Comparison of ENCODE assay signal across 16 cellular contexts in the genomic region with DNA sequence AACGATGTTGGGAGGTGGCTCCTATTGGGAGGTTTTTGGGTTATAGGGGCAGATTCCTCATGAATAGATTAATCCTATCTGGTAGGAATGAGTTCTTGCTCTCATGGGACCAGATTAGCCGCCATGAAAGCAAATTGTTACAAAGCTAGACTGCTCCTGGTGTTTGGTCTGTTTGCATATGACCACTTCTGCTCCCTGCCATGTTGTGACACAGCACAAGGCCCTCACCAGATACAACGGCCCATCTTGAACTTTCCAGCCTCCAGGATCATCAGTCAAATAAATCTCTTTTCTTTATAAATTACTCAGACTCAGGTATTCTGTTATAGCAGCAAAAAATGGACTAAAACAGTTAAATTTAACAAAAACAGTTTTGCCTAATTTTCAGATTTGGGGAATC. TPM values are rescaled to one million over a fixed set of nuclear protein-coding genes. Genes with fewer than 3 reads are reported as not detected.
DNase-seq lines count a peak whose midpoint lies in the region; ATAC-seq and TF ChIP-seq lines count a peak whose summit lies in the region.
"Had no signal": no experiment of that assay in that cellular context is flagged by ENCODE, and none has a peak within 500 bp of the region (broad histone marks: within the 10 kb centered on the region; RNA-seq: fewer than 3 reads in every experiment).

No MANE protein-coding gene starts in this region.

- intact Hi-C loops in Caco-2 (cut with micrococcal nuclease; ENCODE audit: unreplicated experiment) (no loop called here), esophagus squamous epithelium (cut with DNase I) (no loop called here)

- peaks cover 9% of the 10 kb centered on the region for H3K9me3 Mint-ChIP-seq in Caco-2 (ENCODE audit: unreplicated experiment)
- H3K9me3 Mint-ChIP-seq in glutamatergic neuron (ENCODE audit: unreplicated experiment), result peaks cover 4% of the 10 kb centered on the region
- H3K9me3 Mint-ChIP-seq: CD4-positive, alpha-beta T cell had no signal

- peak overlapping the region; percentile 91 for H3K27ac Mint-ChIP-seq in Caco-2 (ENCODE audit: unreplicated experiment)
- peak overlapping the region; percentile 38 for H3K27ac Mint-ChIP-seq in glutamatergic neuron (ENCODE audit: unreplicated experiment)
- H3K27ac Mint-ChIP-seq: CD4-positive, alpha-beta T cell had no signal

- WGBS in gastroesophageal sphincter (ENCODE audit: low coverage in 1 of 2), 2 donors, result 66 to 83% methylated on average over 2 to 3 of the region's 3 CpGs
- WGBS in esophagus squamous epithelium, 2 donors, result 73 to 84% methylated on average over 3 of the region's 3 CpGs

- peaks cover 38% of the 10 kb centered on the region for H3K4me1 ChIP-seq in Caco-2
- H3K4me1 ChIP-seq in KMS-11 (ENCODE audit: low read depth, poor library complexity, severe bottlenecking), result peaks cover 8% of the 10 kb centered on the region
- H3K4me1 ChIP-seq in gastroesophageal sphincter, result no peaks in the 10 kb centered on the region
- peaks cover 6 to 17% (median 7%) of the 10 kb centered on the region in 3 donors for H3K4me1 ChIP-seq in esophagus squamous epithelium

- H3K79me2 ChIP-seq in KMS-11 (ENCODE audit: insufficient read depth, low read depth), result no peaks in the 10 kb centered on the region

- POLR2A ChIA-PET in Caco-2 (lab: Charles Lee), result no interaction called here

- no peaks in the 10 kb centered on the region for H3K36me3 ChIP-seq in Caco-2 (ENCODE audit: control insufficient read depth, insufficient read depth, low read length)
- no peaks in the 10 kb centered on the region for H3K36me3 ChIP-seq in KMS-11 (ENCODE audit: insufficient read depth)
- H3K36me3 ChIP-seq in gastroesophageal sphincter, result no peaks in the 10 kb centered on the region
- no peaks in the 10 kb centered on the region for H3K36me3 ChIP-seq in esophagus squamous epithelium

- no peaks in the 10 kb centered on the region for H3K27me3 Mint-ChIP-seq in Caco-2 (ENCODE audit: insufficient read depth, unreplicated experiment)
- no peaks in the 10 kb centered on the region for H3K27me3 Mint-ChIP-seq in glutamatergic neuron (ENCODE audit: unreplicated experiment)
- H3K27me3 Mint-ChIP-seq: CD4-positive, alpha-beta T cell had no signal

- H3K27me3 ChIP-seq in Caco-2 (replicated peaks; ENCODE audit: control insufficient read depth, insufficient read depth, low read length) (no peaks in the 10 kb centered on the region), KMS-11 (ENCODE audit: insufficient read depth, low read depth) (no peaks in the 10 kb centered on the region), gastroesophageal sphincter (no peaks in the 10 kb centered on the region), esophagus squamous epithelium (no peaks in the 10 kb centered on the region)

- no peak for TF ChIP-seq EP300 in gastroesophageal sphincter (IDR thresholded peaks at IDR 0.05)

- 0 out of 2 replicates have a peak overlapping the region, but pooled peaks have one; percentile 4 for H3K4me2 ChIP-seq in KMS-11

- no peak overlapping the region for H3K9ac ChIP-seq in KMS-11

- ATAC-seq in GM19452 (IDR thresholded peaks at IDR 0.05; ENCODE audit: unreplicated experiment), result peak; percentile 7
- no peak for ATAC-seq in gastroesophageal sphincter

- CTCF ChIA-PET in Caco-2 (lab: Charles Lee), result interaction anchor here (0.6 kb wide), 1 partner anchor 1092 kb away, joined by 3 read pairs; no protein-coding TSS in a partner anchor

- H3K36me3 Mint-ChIP-seq in Caco-2 (ENCODE audit: insufficient read depth, unreplicated experiment) (no peaks in the 10 kb centered on the region), glutamatergic neuron (ENCODE audit: unreplicated experiment) (no peaks in the 10 kb centered on the region)

- H3K27ac ChIP-seq in KMS-11 (no peak overlapping the region), gastroesophageal sphincter (no peak overlapping the region), esophagus squamous epithelium (no peak overlapping the region)
- H3K27ac ChIP-seq: C4-2B had no signal

- H3K4me3 Mint-ChIP-seq in Caco-2 (ENCODE audit: unreplicated experiment) (no peak overlapping the region), glutamatergic neuron (ENCODE audit: unreplicated experiment) (no peak overlapping the region)
- H3K4me3 Mint-ChIP-seq: CD4-positive, alpha-beta T cell; H9 had no signal

- no TSS peak for BruUV-seq in Caco-2 (replicated peaks; lab: Mats Ljungman, UMichigan)

- no peak for TF ChIP-seq CTCF in Caco-2 (IDR thresholded peaks at IDR 0.05; ENCODE audit: insufficient read depth in 1 of 2, low read depth in 1 of 2, low read length in 1 of 2, severe bottlenecking in 1 of 2, unreplicated experiment in 1 of 2)
- TF ChIP-seq CTCF in KMS-11 (conservative IDR thresholded peaks at IDR 0.05; ENCODE audit: low read depth, low read length), result no peak
- TF ChIP-seq CTCF in glutamatergic neuron (IDR thresholded peaks at IDR 0.05; ENCODE audit: partially characterized antibody, unreplicated experiment), result no peak
- TF ChIP-seq CTCF in gastroesophageal sphincter (IDR thresholded peaks at IDR 0.05), result no peak
- no peak for TF ChIP-seq CTCF in esophagus squamous epithelium (IDR thresholded peaks at IDR 0.05)

- H3K4me1 Mint-ChIP-seq in Caco-2 (ENCODE audit: low read depth, unreplicated experiment) (peaks cover 32% of the 10 kb centered on the region), glutamatergic neuron (ENCODE audit: low read depth, unreplicated experiment) (peaks cover 9% of the 10 kb centered on the region)

- TF ChIP-seq POLR2A in gastroesophageal sphincter (IDR thresholded peaks at IDR 0.05) (no peak), esophagus squamous epithelium (IDR thresholded peaks at IDR 0.05) (no peak)

- H4K20me1 ChIP-seq in KMS-11 (ENCODE audit: insufficient read depth), result no peaks in the 10 kb centered on the region

- H3K9me3 ChIP-seq in Caco-2 (peaks cover 25% of the 10 kb centered on the region), gastroesophageal sphincter (no peaks in the 10 kb centered on the region), esophagus squamous epithelium (no peaks in the 10 kb centered on the region)

- no peak for DNase-seq in Caco-2
- no peak for DNase-seq in glutamatergic neuron
- no peak for DNase-seq in esophagus squamous epithelium (lab: John Stamatoyannopoulos, UW)
- DNase-seq in NCI-H1436 treated with DMSO at 0.1 percent for 48 hours (lab: John Stamatoyannopoulos, UW), result no peak
- DNase-seq: AML-193; Calu3; CD4-positive, alpha-beta T cell; DMS79 treated with DMSO at 0.1 percent for 48 hours; GF-D8; H9 had no signal

- H2AFZ ChIP-seq in KMS-11 (ENCODE audit: low read depth), result no peak overlapping the region

- H3K4me3 ChIP-seq in Caco-2 (ENCODE audit: low read depth, low read length), result no peak overlapping the region
- H3K4me3 ChIP-seq in KMS-11 (IDR thresholded peaks at IDR 0.05; ENCODE audit: insufficient read depth, low read depth, low read length), result no peak overlapping the region
- H3K4me3 ChIP-seq in gastroesophageal sphincter, result no peak overlapping the region
- no peak overlapping the region for H3K4me3 ChIP-seq in esophagus squamous epithelium

RNA-seq across cellular contexts. Expression of a gene that starts 34.4 kb away (rescaled TPM):
- not detected in 2 replicates for total RNA-seq in Caco-2 (2022)
- not detected for total RNA-seq in glutamatergic neuron (ENCODE audit: unreplicated experiment)
- not detected for total RNA-seq in gastroesophageal sphincter
- not detected for total RNA-seq in esophagus squamous epithelium
- total RNA-seq: Calu3; CD4-positive, alpha-beta T cell; H1; H9; HT-29 had no signal
